Comparison of ENCODE assay signal across 9 cellular contexts in genomic region chr4:36348403-36348938, GRCh38.
DNase-seq lines count a peak whose midpoint lies in the region; ATAC-seq and TF ChIP-seq lines count a peak whose summit lies in the region.
"Had no signal": no experiment of that assay in that cellular context is flagged by ENCODE, and none has a peak within 500 bp of the region (broad histone marks: within the 10 kb centered on the region; RNA-seq: fewer than 3 reads in every experiment).

No MANE protein-coding gene starts in this region.

- peak; percentile 16 for DNase-seq in stimulated activated naive CD4-positive, alpha-beta T cell treated with Interleukin-2 at 50 U/mL for 16 hours (lab: John Stamatoyannopoulos, UW)
- DNase-seq in stimulated activated naive CD4-positive, alpha-beta T cell (lab: John Stamatoyannopoulos, UW) = no peak
- DNase-seq in activated T-helper 2 cell treated with anti-CD3 and anti-CD28 coated beads, Interferon-gamma antibody, Interleukin-2, Interleukin-4, amounts not matched to agents 10 μg/mL and 5 μg/mL and 100 μg/mL, durations not matched to agents 14 hours and 24 hours and 36 hours (ENCODE audit: low spot score) = no peak
- DNase-seq in prostate gland (ENCODE audit: low spot score) (no peak), DMS79 treated with DMSO at 0.1 percent for 48 hours (lab: John Stamatoyannopoulos, UW) (no peak), retina (no peak)
- DNase-seq in activated CD4-positive, CD25-positive, alpha-beta regulatory T cell treated with anti-CD3 and anti-CD28 coated beads, Interleukin-2, amount 50 U/mL, for 72 hours = no peak

- peak; percentile 82 for ATAC-seq in HG03064 (IDR thresholded peaks at IDR 0.05; ENCODE audit: low read depth, unreplicated experiment)

- H3K36me3 Mint-ChIP-seq in activated T-helper 2 cell treated with anti-CD3 and anti-CD28 coated beads, Interferon-gamma antibody, Interleukin-2, Interleukin-4, amounts not matched to agents 10 μg/mL and 5 μg/mL and 100 μg/mL, durations not matched to agents 14 hours and 24 hours and 36 hours (ENCODE audit: low read depth) = no peaks in the 10 kb centered on the region

- no peaks in the 10 kb centered on the region for H3K4me1 ChIP-seq in prostate gland (replicated peaks)
- H3K4me1 ChIP-seq: parathyroid adenoma had no signal

- peak overlapping the region; percentile 83 for H3K27ac Mint-ChIP-seq in activated T-helper 2 cell treated with anti-CD3 and anti-CD28 coated beads, Interferon-gamma antibody, Interleukin-2, Interleukin-4, amounts not matched to agents 10 μg/mL and 5 μg/mL and 100 μg/mL, durations not matched to agents 14 hours and 24 hours and 36 hours

- TF ChIP-seq CTCF in prostate gland (IDR thresholded peaks at IDR 0.05) = no peak

- no peaks in the 10 kb centered on the region for H3K27me3 ChIP-seq in prostate gland (replicated peaks; ENCODE audit: insufficient read depth)

- no peak overlapping the region for H3K27ac ChIP-seq in prostate gland
- H3K27ac ChIP-seq: parathyroid adenoma had no signal

- H3K9me3 ChIP-seq in prostate gland = no peaks in the 10 kb centered on the region

- 79% methylated on average over 4 of the region's 4 CpGs for WGBS in prostate gland

- H3K27me3 Mint-ChIP-seq in activated T-helper 2 cell treated with anti-CD3 and anti-CD28 coated beads, Interferon-gamma antibody, Interleukin-2, Interleukin-4, amounts not matched to agents 10 μg/mL and 5 μg/mL and 100 μg/mL, durations not matched to agents 14 hours and 24 hours and 36 hours (ENCODE audit: low read depth) = peaks cover 4% of the 10 kb centered on the region

- no peak for TF ChIP-seq POLR2A in prostate gland (IDR thresholded peaks at IDR 0.05)

- H3K9me3 Mint-ChIP-seq in activated T-helper 2 cell treated with anti-CD3 and anti-CD28 coated beads, Interferon-gamma antibody, Interleukin-2, Interleukin-4, amounts not matched to agents 10 μg/mL and 5 μg/mL and 100 μg/mL, durations not matched to agents 14 hours and 24 hours and 36 hours = no peaks in the 10 kb centered on the region

- no peak overlapping the region for H3K4me3 ChIP-seq in prostate gland

- peaks cover 35% of the 10 kb centered on the region for H3K4me1 Mint-ChIP-seq in activated T-helper 2 cell treated with anti-CD3 and anti-CD28 coated beads, Interferon-gamma antibody, Interleukin-2, Interleukin-4, amounts not matched to agents 10 μg/mL and 5 μg/mL and 100 μg/mL, durations not matched to agents 14 hours and 24 hours and 36 hours (ENCODE audit: low read depth)

- H3K4me3 Mint-ChIP-seq in activated T-helper 2 cell treated with anti-CD3 and anti-CD28 coated beads, Interferon-gamma antibody, Interleukin-2, Interleukin-4, amounts not matched to agents 10 μg/mL and 5 μg/mL and 100 μg/mL, durations not matched to agents 14 hours and 24 hours and 36 hours (ENCODE audit: low read depth) = peak overlapping the region; percentile 9

- intact Hi-C loops in activated T-helper 2 cell treated with anti-CD3 and anti-CD28 coated beads, Interferon-gamma antibody, Interleukin-2, Interleukin-4, amounts not matched to agents 10 μg/mL and 5 μg/mL and 100 μg/mL, durations not matched to agents 14 hours and 24 hours and 36 hours (cut with micrococcal nuclease) = loop anchor here (1.0 to 5.0 kb wide), 5 partner anchors 16 to 266 kb away; no protein-coding TSS in a partner anchor
- intact Hi-C loops in prostate gland (cut with DNase I) = loop anchor here (10.0 kb wide), 1 partner anchor 1046 kb away; no protein-coding TSS in a partner anchor

- no peaks in the 10 kb centered on the region for H3K36me3 ChIP-seq in prostate gland
